In the genomic region with DNA sequence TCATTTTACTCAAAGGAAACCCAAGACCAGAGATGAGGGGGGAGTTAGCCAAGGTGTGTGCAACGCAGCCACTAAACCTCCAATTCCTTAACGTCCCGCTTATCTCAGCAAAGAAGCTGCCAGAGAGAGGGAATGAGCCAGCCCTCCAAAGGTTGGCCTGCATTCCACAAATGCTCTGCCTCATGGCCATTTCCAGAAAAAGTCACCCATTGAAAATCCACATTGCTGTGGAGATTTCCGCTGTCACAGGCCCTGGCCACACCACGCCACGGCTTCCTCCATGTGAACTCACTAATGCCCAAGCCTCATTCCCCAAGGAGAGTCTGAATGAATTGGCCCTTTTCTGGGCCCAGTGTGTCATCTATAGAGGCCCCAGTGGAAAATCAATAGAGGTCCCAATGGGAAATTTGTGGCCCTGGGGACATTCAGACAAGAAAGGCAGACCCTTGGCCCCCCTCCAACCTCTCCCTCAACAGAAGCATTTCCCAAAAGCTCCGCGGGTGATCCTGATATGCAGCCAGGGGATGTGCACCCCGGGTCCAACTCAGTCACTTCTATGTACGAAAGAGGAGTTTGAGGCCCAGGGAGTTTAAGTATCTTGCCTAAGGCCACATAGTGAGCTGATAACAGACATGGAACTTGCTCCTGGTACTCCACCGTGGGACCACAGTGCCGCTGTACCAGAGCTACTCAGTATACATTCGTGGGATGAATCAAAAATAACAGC, we compare ENCODE assay signal across 2 cellular contexts.
TF ChIP-seq lines count a peak whose summit lies in the region.

No MANE protein-coding gene starts in this region.

TF ChIP-seq in A549, 52 proteins besides CTCF, POLR2A, EP300 and RAD21 (continued from another document):
- TF ChIP-seq, protein P1, sequence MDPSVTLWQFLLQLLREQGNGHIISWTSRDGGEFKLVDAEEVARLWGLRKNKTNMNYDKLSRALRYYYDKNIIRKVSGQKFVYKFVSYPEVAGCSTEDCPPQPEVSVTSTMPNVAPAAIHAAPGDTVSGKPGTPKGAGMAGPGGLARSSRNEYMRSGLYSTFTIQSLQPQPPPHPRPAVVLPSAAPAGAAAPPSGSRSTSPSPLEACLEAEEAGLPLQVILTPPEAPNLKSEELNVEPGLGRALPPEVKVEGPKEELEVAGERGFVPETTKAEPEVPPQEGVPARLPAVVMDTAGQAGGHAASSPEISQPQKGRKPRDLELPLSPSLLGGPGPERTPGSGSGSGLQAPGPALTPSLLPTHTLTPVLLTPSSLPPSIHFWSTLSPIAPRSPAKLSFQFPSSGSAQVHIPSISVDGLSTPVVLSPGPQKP (IDR thresholded peaks at IDR 0.05; ENCODE audit: low read depth, low read length) = no peak
- TF ChIP-seq RCOR1 (IDR thresholded peaks at IDR 0.05; ENCODE audit: low read depth, low read length) (no peak), FOXS1 (CRISPR knock-in tag; IDR thresholded peaks at IDR 0.05) (0 out of 2 replicates have a peak, but pooled peaks have one; percentile 18), MAZ (IDR thresholded peaks at IDR 0.05; ENCODE audit: borderline replicate concordance, low read depth, low read length) (no peak), SREBF2 (IDR thresholded peaks at IDR 0.05) (no peak), TFCP2L1 (CRISPR knock-in tag; IDR thresholded peaks at IDR 0.05) (no peak), CEBPB (IDR thresholded peaks at IDR 0.05) (no peak), ZNF302 (CRISPR knock-in tag; IDR thresholded peaks at IDR 0.05) (peak; percentile 30; the same call in 1 of the 2 replicates), SMC3 (IDR thresholded peaks at IDR 0.05) (no peak), ZC3H11A (IDR thresholded peaks at IDR 0.05) (no peak), HDAC2 (IDR thresholded peaks at IDR 0.05) (no peak), CBX2 (IDR thresholded peaks at IDR 0.05; ENCODE audit: borderline replicate concordance, low read depth) (no peak), JUNB (IDR thresholded peaks at IDR 0.05) (no peak), CHD2 (IDR thresholded peaks at IDR 0.05; ENCODE audit: low read length, partially characterized antibody) (no peak), POLR2AphosphoS2 (conservative IDR thresholded peaks at IDR 0.05; ENCODE audit: low read length) (no peak), FOSL2 (IDR thresholded peaks at IDR 0.05) (no peak), FOSL2 (CRISPR knock-in tag; IDR thresholded peaks at IDR 0.05) (no peak), GATA3 (IDR thresholded peaks at IDR 0.05; ENCODE audit: borderline replicate concordance) (no peak), HOXB13 (CRISPR knock-in tag; IDR thresholded peaks at IDR 0.05; ENCODE audit: low read depth) (no peak), RARB (CRISPR knock-in tag; IDR thresholded peaks at IDR 0.05) (no peak), HEYL (CRISPR knock-in tag; IDR thresholded peaks at IDR 0.05) (no peak), MAX (IDR thresholded peaks at IDR 0.05) (no peak; the same call in none of the 2 replicates), PHF8 (IDR thresholded peaks at IDR 0.05; ENCODE audit: borderline replicate concordance, low read depth) (no peak)
- TF ChIP-seq, protein P2, sequence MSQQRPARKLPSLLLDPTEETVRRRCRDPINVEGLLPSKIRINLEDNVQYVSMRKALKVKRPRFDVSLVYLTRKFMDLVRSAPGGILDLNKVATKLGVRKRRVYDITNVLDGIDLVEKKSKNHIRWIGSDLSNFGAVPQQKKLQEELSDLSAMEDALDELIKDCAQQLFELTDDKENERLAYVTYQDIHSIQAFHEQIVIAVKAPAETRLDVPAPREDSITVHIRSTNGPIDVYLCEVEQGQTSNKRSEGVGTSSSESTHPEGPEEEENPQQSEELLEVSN (IDR thresholded peaks at IDR 0.05; ENCODE audit: borderline replicate concordance, low read depth) = peak; percentile 35; the same call in 1 of the 2 replicates
- TF ChIP-seq, protein P3, sequence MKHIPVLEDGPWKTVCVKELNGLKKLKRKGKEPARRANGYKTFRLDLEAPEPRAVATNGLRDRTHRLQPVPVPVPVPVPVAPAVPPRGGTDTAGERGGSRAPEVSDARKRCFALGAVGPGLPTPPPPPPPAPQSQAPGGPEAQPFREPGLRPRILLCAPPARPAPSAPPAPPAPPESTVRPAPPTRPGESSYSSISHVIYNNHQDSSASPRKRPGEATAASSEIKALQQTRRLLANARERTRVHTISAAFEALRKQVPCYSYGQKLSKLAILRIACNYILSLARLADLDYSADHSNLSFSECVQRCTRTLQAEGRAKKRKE (CRISPR knock-in tag; IDR thresholded peaks at IDR 0.05; ENCODE audit: low read depth) = no peak

TF ChIP-seq in endothelial cell of umbilical vein, 7 proteins besides CTCF, POLR2A, EP300 and RAD21 (continued from another document):
- TF ChIP-seq GATA2 (IDR thresholded peaks at IDR 0.05; ENCODE audit: insufficient read depth, insufficient read length, low read depth, low read length) = no peak
